Comparison of ENCODE assay signal across 9 cellular contexts in the genomic region with DNA sequence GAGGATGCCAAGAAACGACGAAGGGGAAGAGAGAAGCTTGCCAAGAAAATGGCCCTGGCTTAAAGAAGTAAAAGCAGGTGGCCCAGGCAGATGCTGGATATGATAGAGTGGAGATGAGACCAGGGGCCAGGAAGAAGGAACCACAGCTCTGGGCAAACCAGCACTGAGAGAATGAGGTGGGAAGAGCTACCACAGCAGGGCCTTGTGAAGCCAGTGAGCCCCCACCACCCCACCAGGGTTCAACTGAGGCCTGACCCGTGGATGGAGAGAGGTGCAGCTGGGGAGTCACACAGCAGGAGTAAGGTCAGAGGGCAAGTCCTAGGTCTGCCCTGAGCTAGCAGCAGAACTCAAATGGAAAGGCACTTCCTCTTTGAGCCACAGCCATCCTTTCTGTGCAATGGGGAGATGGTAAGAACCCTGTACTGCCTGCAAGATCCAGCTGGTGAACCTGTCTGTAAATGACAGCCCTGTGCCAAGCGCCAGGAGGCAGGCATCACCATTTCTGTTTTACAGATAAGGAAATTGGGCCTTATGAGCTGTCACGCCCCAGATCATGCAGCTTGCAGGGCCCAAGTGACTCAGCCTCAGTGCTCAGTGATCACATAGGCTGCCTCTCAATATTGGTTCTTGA. TPM values are rescaled to one million over a fixed set of nuclear protein-coding genes. Genes with fewer than 3 reads are reported as not detected.
DNase-seq lines count a peak whose midpoint lies in the region; ATAC-seq and TF ChIP-seq lines count a peak whose summit lies in the region.
"Had no signal": no experiment of that assay in that cellular context is flagged by ENCODE, and none has a peak within 500 bp of the region (broad histone marks: within the 10 kb centered on the region; RNA-seq: fewer than 3 reads in every experiment).

No MANE protein-coding gene starts in this region.

- no peaks in the 10 kb centered on the region for H4K20me1 ChIP-seq in SU-DHL-6 (ENCODE audit: low read depth, low read length)

- H3K9ac ChIP-seq in SU-DHL-6 (ENCODE audit: low read length), result peak overlapping the region; percentile 65
- H3K9ac ChIP-seq in skeletal muscle tissue (ENCODE audit: low read depth in 1 of 3, low read length in 3 of 3), result peak overlapping the region in 1 of 3 donors; percentile 45

- WGBS in adipose tissue, 3 donors, result 32 to 62% (median 37%) methylated on average over 5 of the region's 5 CpGs

- no peak overlapping the region for H3K4me3 Mint-ChIP-seq in endothelial cell (ENCODE audit: unreplicated experiment)

- H3K27ac ChIP-seq in SU-DHL-6 (ENCODE audit: low read depth, low read length) (peak overlapping the region; percentile 97), adipose tissue (ENCODE audit: low read depth, low read length) (peak overlapping the region; percentile 52), skeletal muscle tissue (ENCODE audit: low read depth, low read length) (peak overlapping the region; percentile 45)

- H3K36me3 ChIP-seq in SU-DHL-6 (ENCODE audit: low read length) (no peaks in the 10 kb centered on the region), skeletal muscle tissue (ENCODE audit: control insufficient read depth in 3 of 3, insufficient read depth in 3 of 3, low read length in 3 of 3) (peaks cover 0 to 2% (median 0%) of the 10 kb centered on the region in 3 donors)

- ATAC-seq in HG03521 (IDR thresholded peaks at IDR 0.05; ENCODE audit: unreplicated experiment), result no peak
- no peak for ATAC-seq in HG03439 (IDR thresholded peaks at IDR 0.05; ENCODE audit: unreplicated experiment)
- ATAC-seq: Panc1 had no signal

- H3K9me3 ChIP-seq in SU-DHL-6 (ENCODE audit: insufficient read depth, low read length) (no peaks in the 10 kb centered on the region), skeletal muscle tissue (ENCODE audit: control insufficient read depth in 3 of 3, low read length in 3 of 3) (no peaks in the 10 kb centered on the region)

- H3K4me1 Mint-ChIP-seq in endothelial cell (ENCODE audit: unreplicated experiment), result peaks cover 24% of the 10 kb centered on the region

- H3K4me3 ChIP-seq in SU-DHL-6 (ENCODE audit: insufficient read depth, low read length, poor library complexity, severe bottlenecking) (no peak overlapping the region), skeletal muscle tissue (ENCODE audit: low read length in 3 of 3) (no peak overlapping the region)

- no peaks in the 10 kb centered on the region for H3K79me2 ChIP-seq in SU-DHL-6 (ENCODE audit: insufficient read depth, low read length)

- TF ChIP-seq CTCF in SU-DHL-6 (IDR thresholded peaks at IDR 0.05; ENCODE audit: insufficient read depth, low read length, poor library complexity, severe bottlenecking), result no peak
- no peak for TF ChIP-seq CTCF in endothelial cell (IDR thresholded peaks at IDR 0.05; ENCODE audit: unreplicated experiment)

- H2AFZ ChIP-seq in SU-DHL-6 (ENCODE audit: low read depth, low read length, severe bottlenecking), result peak overlapping the region; percentile 10

- H3K4me2 ChIP-seq in SU-DHL-6 (ENCODE audit: low read depth, low read length, poor library complexity, severe bottlenecking), result peak overlapping the region; percentile 60

- no peak overlapping the region for H3K27ac Mint-ChIP-seq in endothelial cell (ENCODE audit: unreplicated experiment)

- DNase-seq in ELR (ENCODE audit: low read depth), result peak; percentile 37
- no peak for DNase-seq in endothelial cell (ENCODE audit: low spot score)
- DNase-seq in NCI-H146 treated with DMSO at 0.1 percent for 48 hours (lab: John Stamatoyannopoulos, UW; ENCODE audit: unreplicated experiment), result no peak

- peaks cover 54 to 82% (median 55%) of the 10 kb centered on the region in 3 donors for H3K4me1 ChIP-seq in skeletal muscle tissue (ENCODE audit: control insufficient read depth in 3 of 3, insufficient read depth in 3 of 3, low read length in 3 of 3)

- no peaks in the 10 kb centered on the region for H3K9me3 Mint-ChIP-seq in endothelial cell (ENCODE audit: unreplicated experiment)

- no peaks in the 10 kb centered on the region for H3K27me3 ChIP-seq in SU-DHL-6 (ENCODE audit: low read length)
- H3K27me3 ChIP-seq in skeletal muscle tissue (ENCODE audit: control insufficient read depth in 3 of 3, insufficient read depth in 3 of 3, low read length in 3 of 3), result no peaks in the 10 kb centered on the region

- H3K36me3 Mint-ChIP-seq in endothelial cell (ENCODE audit: low read depth, unreplicated experiment), result peaks cover 6% of the 10 kb centered on the region

- no peaks in the 10 kb centered on the region for H3K9me2 ChIP-seq in SU-DHL-6 (replicated peaks; ENCODE audit: insufficient read depth, low read length)

- peaks cover 47% of the 10 kb centered on the region for H3F3A ChIP-seq in SU-DHL-6 (ENCODE audit: insufficient read depth)

- H3K27me3 Mint-ChIP-seq in endothelial cell (ENCODE audit: unreplicated experiment), result peaks cover 2% of the 10 kb centered on the region

RNA-seq across cellular contexts. Expression of gene SH3BGRL3, which starts 8.5 kb away (rescaled TPM):
- 100 to 1,000 TPM in 2 of 3 donors, 10 to 100 TPM in 1; 54.1 to 269 (median 154) TPM for polyA plus RNA-seq in adipose tissue
- total RNA-seq in skeletal muscle tissue (4.2 TPM), endothelial cell (ENCODE audit: unreplicated experiment) (226 TPM)

RNA-seq across cellular contexts. Expression of gene UBXN11, which starts 18.0 kb away (rescaled TPM):
- polyA plus RNA-seq in adipose tissue, result 10 to 100 TPM; 13.1 to 19.1 (median 16.9) TPM
- total RNA-seq in skeletal muscle tissue, result 2.1 TPM
- total RNA-seq in endothelial cell (ENCODE audit: unreplicated experiment), result 16.0 TPM

RNA-seq across cellular contexts. Expression of gene CD52, which starts 29.3 kb away (rescaled TPM):
- 10 to 100 TPM; 15.8 to 27.6 (median 20.2) TPM for polyA plus RNA-seq in adipose tissue
- not detected for total RNA-seq in skeletal muscle tissue
- 21.8 TPM for total RNA-seq in endothelial cell (ENCODE audit: unreplicated experiment)

RNA-seq across cellular contexts. Expression of gene CEP85, which starts 54.4 kb away (rescaled TPM):
- 1 to 10 TPM; 1.3 to 3.3 (median 1.9) TPM for polyA plus RNA-seq in adipose tissue
- total RNA-seq in skeletal muscle tissue, result 25.1 TPM
- 9.7 TPM for total RNA-seq in endothelial cell (ENCODE audit: unreplicated experiment)

Comparison
In these comparisons a context has a peak if more than half of its experiments do, and no peak if none do; other contexts are left out.
1. H3K27ac ChIP-seq: peak in every context shown above with its lines; median percentile 97 in SU-DHL-6; 52 in adipose tissue; 45 in skeletal muscle tissue.
2. RNA of gene SH3BGRL3, which starts 8.5 kb away (total RNA-seq): 226 TPM in endothelial cell (single experiment); 4.2 TPM in skeletal muscle tissue (single experiment); every median in the first group is over 10 times any median in the second.
3. RNA of gene CD52, which starts 29.3 kb away (total RNA-seq): 21.8 TPM in endothelial cell (single experiment); not detected in skeletal muscle tissue (single experiment); every median in the first group is over 10 times any median in the second.